17 cellular contexts compared by ENCODE assay signal in genomic region chr13:94479559-94480095, GRCh38. TPM values are rescaled to one million over a fixed set of nuclear protein-coding genes. Genes with fewer than 3 reads are reported as not detected.
DNase-seq lines count a peak whose midpoint lies in the region; ATAC-seq lines count a peak whose summit lies in the region.
"Had no signal": no experiment of that assay in that cellular context is flagged by ENCODE, and none has a peak within 500 bp of the region (broad histone marks: within the 10 kb centered on the region; RNA-seq: fewer than 3 reads in every experiment).

Gene DCT (minus strand): TSS chr13:94479682. CDS start chr13:94479255, 427 bp downstream.

- H3K14ac ChIP-seq in trophoblast cell (ENCODE audit: low read length): no peak within 1 kb of the TSS

- H3K36me3 ChIP-seq in trophoblast cell (ENCODE audit: control insufficient read depth in 1 of 2, insufficient read depth in 2 of 2, low read length in 2 of 2): no peaks in the 10 kb centered on the region
- H3K36me3 ChIP-seq: sigmoid colon had no signal

- no peak within 1 kb of the TSS for H3K4me2 ChIP-seq in trophoblast cell (ENCODE audit: low read length)

- H4K8ac ChIP-seq in trophoblast cell (ENCODE audit: low read depth, low read length): no peak within 1 kb of the TSS

- ATAC-seq in T-helper 17 cell (no peak), GM21576 (IDR thresholded peaks at IDR 0.05; ENCODE audit: unreplicated experiment) (no peak)
- ATAC-seq: HCT116 had no signal

- peaks cover 20% of the 10 kb centered on the region for H3K27me3 Mint-ChIP-seq in T-helper 17 cell

- H2BK12ac ChIP-seq in trophoblast cell (ENCODE audit: low read length): no peak within 1 kb of the TSS

- no peak within 1 kb of the TSS for H4K91ac ChIP-seq in trophoblast cell (ENCODE audit: low read depth, low read length)

- peaks cover 2% of the 10 kb centered on the region for H3K36me3 Mint-ChIP-seq in T-helper 17 cell (ENCODE audit: low read depth)

- no peaks in the 10 kb centered on the region for H3K27me3 ChIP-seq in trophoblast cell (ENCODE audit: insufficient read depth, low read length)
- H3K27me3 ChIP-seq: sigmoid colon had no signal

- H3K18ac ChIP-seq in trophoblast cell (ENCODE audit: low read length): no peak within 1 kb of the TSS

- peak; percentile 94 for DNase-seq in DMS79 (lab: John Stamatoyannopoulos, UW)
- DNase-seq in NCI-H1092 (lab: John Stamatoyannopoulos, UW): peak; percentile 78
- DNase-seq in T-helper 17 cell: no peak
- DNase-seq in trophoblast cell: no peak
- DNase-seq in amniotic stem cell (lab: John Stamatoyannopoulos, UW): no peak
- DNase-seq in SK-N-DZ (ENCODE audit: low spot score): no peak
- DNase-seq: activated CD4-positive, alpha-beta T cell treated with anti-CD3 and anti-CD28 coated beads for 4 hours; C1 segment of cervical spinal cord; IMR-90; MV-4-11; SIG-M5; sigmoid colon; stimulated activated naive CD4-positive, alpha-beta T cell treated with Interleukin-2 at 50 U/mL for 16 hours had no signal

- no peak within 1 kb of the TSS for H3K4me3 Mint-ChIP-seq in T-helper 17 cell
- H3K4me3 Mint-ChIP-seq: nephron had no signal

- H3K79me2 ChIP-seq in trophoblast cell (ENCODE audit: control insufficient read depth, insufficient read depth, low read length, poor library complexity): no peaks in the 10 kb centered on the region

- no peak within 1 kb of the TSS for H2BK5ac ChIP-seq in trophoblast cell (ENCODE audit: low read depth, low read length, poor library complexity)

- H2BK120ac ChIP-seq in trophoblast cell (ENCODE audit: insufficient read depth, low read length, poor library complexity): no peak within 1 kb of the TSS

- no peaks in the 10 kb centered on the region for H3K4me1 Mint-ChIP-seq in T-helper 17 cell

- H2AFZ ChIP-seq in trophoblast cell (ENCODE audit: insufficient read depth, low read length, poor library complexity): no peak within 1 kb of the TSS

- no peak within 1 kb of the TSS for H2AK5ac ChIP-seq in trophoblast cell (ENCODE audit: low read length)

- H3K4me1 ChIP-seq in trophoblast cell (ENCODE audit: control insufficient read depth in 1 of 2, insufficient read depth in 2 of 2, low read length in 2 of 2): no peaks in the 10 kb centered on the region
- H3K4me1 ChIP-seq: sigmoid colon had no signal

- no peak within 1 kb of the TSS for H3K9ac ChIP-seq in trophoblast cell (ENCODE audit: low read length)

- H3K4me3 ChIP-seq in trophoblast cell (ENCODE audit: low read depth, low read length): no peak within 1 kb of the TSS
- H3K4me3 ChIP-seq: sigmoid colon had no signal

- H3K4ac ChIP-seq in trophoblast cell (ENCODE audit: low read depth, low read length): no peak within 1 kb of the TSS

- no peaks in the 10 kb centered on the region for H3K9me3 ChIP-seq in T-helper 17 cell (ENCODE audit: control insufficient read depth, low read length, poor library complexity, severe bottlenecking)
- H3K9me3 ChIP-seq in trophoblast cell (ENCODE audit: insufficient read depth, low read depth, low read length): no peaks in the 10 kb centered on the region

- no peak within 1 kb of the TSS for H3K23ac ChIP-seq in trophoblast cell (ENCODE audit: low read length)

- no peaks in the 10 kb centered on the region for H3K79me1 ChIP-seq in trophoblast cell (ENCODE audit: low read length)

- WGBS in trophoblast cell (ENCODE audit: extremely low coverage, insufficient coverage, insufficient read length): no CpG with 5 or more reads among the region's 3 CpGs

- peak within 1 kb of the TSS; percentile 11 for H3K27ac Mint-ChIP-seq in T-helper 17 cell
- H3K27ac Mint-ChIP-seq: nephron had no signal

- H3K27ac ChIP-seq in trophoblast cell (ENCODE audit: low read depth, low read length): no peak within 1 kb of the TSS

- H4K12ac ChIP-seq in trophoblast cell (ENCODE audit: low read depth, low read length): peak within 1 kb of the TSS; percentile 26

RNA-seq across cellular contexts. Expression of gene DCT, which starts in this region (rescaled TPM):
- under 1 TPM; 0.16 to 0.20 TPM for total RNA-seq in T-helper 17 cell
- polyA plus RNA-seq in trophoblast cell (2013): 0.01 and 0.03 TPM in 2 replicates
- polyA plus RNA-seq in SK-N-DZ (2014; cell fraction: cytosol; rRNA removed): 1.3 and 1.4 TPM in 2 replicates
- 2.1 and 2.6 TPM in 2 replicates for polyA plus RNA-seq in SK-N-DZ (2014; cell fraction: nucleus; rRNA removed)
- total RNA-seq: IMR-90, lung microvascular endothelial cell had no signal
- polyA plus RNA-seq: IMR-90 had no signal

Comparison
In these comparisons a context has a peak if more than half of its experiments do, and no peak if none do; other contexts are left out.
1. DNase-seq: peak in DMS79 (single experiment) and NCI-H1092 (single experiment); none in T-helper 17 cell (0 of 3), trophoblast cell (0 of 2), amniotic stem cell (single experiment) and SK-N-DZ (single experiment).